Comparison of ENCODE assay signal across 23 cellular contexts in the genomic region with DNA sequence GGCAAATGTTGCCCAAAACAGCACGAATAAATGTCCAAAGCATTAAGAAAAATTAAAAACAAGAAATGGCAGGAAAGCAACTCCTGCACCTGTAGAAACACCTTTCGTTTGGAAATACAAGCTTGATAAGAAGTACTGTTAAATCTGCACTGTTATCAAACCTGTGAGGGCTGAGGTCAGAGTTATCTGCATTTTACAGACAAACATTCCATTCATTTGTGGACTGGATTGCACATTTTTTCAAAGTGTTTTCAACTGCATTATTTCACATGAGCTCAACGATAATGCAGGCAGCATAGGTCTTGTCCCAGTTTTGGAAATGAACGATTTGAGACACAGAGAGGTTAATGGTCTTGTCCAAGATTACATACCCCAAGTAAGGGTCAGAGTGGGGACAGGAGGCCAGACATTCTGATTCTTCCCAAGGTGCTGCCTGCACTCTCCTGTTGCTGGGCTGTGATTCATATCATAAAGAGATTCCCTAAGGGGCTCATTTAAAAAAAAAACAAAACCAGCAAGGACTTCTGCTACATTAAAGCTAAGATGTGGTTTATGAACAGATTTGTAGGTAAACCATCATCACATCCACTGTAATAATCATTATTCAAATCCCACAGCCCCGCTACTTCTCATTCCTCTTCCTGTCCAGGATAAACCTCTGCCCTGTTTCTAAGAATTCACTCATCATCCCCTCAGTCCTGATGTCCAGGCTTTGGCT. TPM values are rescaled to one million over a fixed set of nuclear protein-coding genes. Genes with fewer than 3 reads are reported as not detected.
"Had no signal": no experiment of that assay in that cellular context is flagged by ENCODE, and none has a peak within 500 bp of the region (broad histone marks: within the 10 kb centered on the region; RNA-seq: fewer than 3 reads in every experiment).

No MANE protein-coding gene starts in this region.

- H3K27ac ChIP-seq: epithelial cell of prostate, neutrophil had no signal

- H3K4me1 Mint-ChIP-seq: activated naive CD8-positive, alpha-beta T cell treated with anti-CD3 and anti-CD28 coated beads for 36 hours; naive B cell had no signal

- H3K27ac Mint-ChIP-seq: activated naive CD8-positive, alpha-beta T cell treated with anti-CD3 and anti-CD28 coated beads for 36 hours; activated T-helper 1 cell treated with anti-CD3 and anti-CD28 coated beads, Interleukin-12 subunit alpha, Interleukin-12 subunit beta, Interleukin-2, Interleukin-4 antibody, amounts not matched to agents 30 ng/mL and 10 ng/mL and 1 ng/mL, durations not matched to agents 14 hours and 24 hours and 36 hours; effector memory CD8-positive, alpha-beta T cell; naive B cell; stimulated activated naive CD8-positive, alpha-beta T cell treated with anti-CD3 and anti-CD28 coated beads, Interleukin-15, Interleukin-2, amounts not matched to agents 100 ng/mL and 50 ng/mL, for 24 hours; T-helper 2 cell treated with Interferon-gamma antibody and Interleukin-4, amounts not matched to agents 5 μg/mL and 100 μg/mL, for 36 hours had no signal

- H3K27me3 Mint-ChIP-seq: activated naive CD8-positive, alpha-beta T cell treated with anti-CD3 and anti-CD28 coated beads for 36 hours; stimulated activated naive CD8-positive, alpha-beta T cell treated with anti-CD3 and anti-CD28 coated beads, Interleukin-15, Interleukin-2, amounts not matched to agents 100 ng/mL and 50 ng/mL, for 24 hours had no signal

- H3K36me3 Mint-ChIP-seq: activated naive CD8-positive, alpha-beta T cell treated with anti-CD3 and anti-CD28 coated beads for 36 hours; naive B cell had no signal

- DNase-seq: activated CD4-positive, alpha-beta T cell treated with anti-CD3 and anti-CD28 coated beads, Interleukin-2, amount 50 U/mL, for 1 hour; activated naive CD8-positive, alpha-beta T cell treated with anti-CD3 and anti-CD28 coated beads for 36 hours; dermis blood vessel endothelial cell; effector memory CD8-positive, alpha-beta T cell; heart right ventricle; naive B cell; posterior cingulate gyrus; right cardiac atrium had no signal

- H3K4me3 Mint-ChIP-seq: activated naive CD8-positive, alpha-beta T cell treated with anti-CD3 and anti-CD28 coated beads for 36 hours; activated T-helper 1 cell treated with anti-CD3 and anti-CD28 coated beads, Interleukin-12 subunit alpha, Interleukin-12 subunit beta, Interleukin-2, Interleukin-4 antibody, amounts not matched to agents 30 ng/mL and 10 ng/mL and 1 ng/mL, durations not matched to agents 14 hours and 24 hours and 36 hours; effector memory CD8-positive, alpha-beta T cell; naive B cell; stimulated activated naive CD8-positive, alpha-beta T cell treated with anti-CD3 and anti-CD28 coated beads, Interleukin-15, Interleukin-2, amounts not matched to agents 100 ng/mL and 50 ng/mL, for 24 hours; T-helper 2 cell treated with Interferon-gamma antibody and Interleukin-4, amounts not matched to agents 5 μg/mL and 100 μg/mL, for 36 hours had no signal

- H3K9me3 Mint-ChIP-seq: activated naive CD8-positive, alpha-beta T cell treated with anti-CD3 and anti-CD28 coated beads for 36 hours; activated T-helper 1 cell treated with anti-CD3 and anti-CD28 coated beads, Interleukin-12 subunit alpha, Interleukin-12 subunit beta, Interleukin-2, Interleukin-4 antibody, amounts not matched to agents 30 ng/mL and 10 ng/mL and 1 ng/mL, durations not matched to agents 14 hours and 24 hours and 36 hours; effector memory CD8-positive, alpha-beta T cell; naive B cell; stimulated activated naive CD8-positive, alpha-beta T cell treated with anti-CD3 and anti-CD28 coated beads, Interleukin-15, Interleukin-2, amounts not matched to agents 100 ng/mL and 50 ng/mL, for 24 hours; T-helper 2 cell treated with Interferon-gamma antibody and Interleukin-4, amounts not matched to agents 5 μg/mL and 100 μg/mL, for 36 hours had no signal

- H3K27me3 ChIP-seq: heart right ventricle, neutrophil had no signal

- ATAC-seq: effector memory CD8-positive, alpha-beta T cell; right cardiac atrium had no signal

RNA-seq across cellular contexts. Expression of a gene that starts 13.0 kb away (rescaled TPM):
- total RNA-seq: activated CD8-positive, alpha-beta memory T cell treated with anti-CD3 and anti-CD28 coated beads for 36 hours; activated naive CD8-positive, alpha-beta T cell treated with anti-CD3 and anti-CD28 coated beads for 36 hours; activated T-helper 1 cell treated with anti-CD3 and anti-CD28 coated beads, Interleukin-12 subunit alpha, Interleukin-12 subunit beta, Interleukin-2, Interleukin-4 antibody, amounts not matched to agents 30 ng/mL and 10 ng/mL and 1 ng/mL, durations not matched to agents 14 hours and 24 hours and 36 hours; bronchial epithelial cell; chondrocyte; dermis blood vessel endothelial cell; fibroblast of lung; frontal cortex; lung; mononuclear cell; right cardiac atrium; smooth muscle cell; temporal lobe; ureter had no signal
- polyA plus RNA-seq: fibroblast of lung, heart right ventricle, lung, right cardiac atrium, smooth muscle cell had no signal
